In the genomic region with DNA sequence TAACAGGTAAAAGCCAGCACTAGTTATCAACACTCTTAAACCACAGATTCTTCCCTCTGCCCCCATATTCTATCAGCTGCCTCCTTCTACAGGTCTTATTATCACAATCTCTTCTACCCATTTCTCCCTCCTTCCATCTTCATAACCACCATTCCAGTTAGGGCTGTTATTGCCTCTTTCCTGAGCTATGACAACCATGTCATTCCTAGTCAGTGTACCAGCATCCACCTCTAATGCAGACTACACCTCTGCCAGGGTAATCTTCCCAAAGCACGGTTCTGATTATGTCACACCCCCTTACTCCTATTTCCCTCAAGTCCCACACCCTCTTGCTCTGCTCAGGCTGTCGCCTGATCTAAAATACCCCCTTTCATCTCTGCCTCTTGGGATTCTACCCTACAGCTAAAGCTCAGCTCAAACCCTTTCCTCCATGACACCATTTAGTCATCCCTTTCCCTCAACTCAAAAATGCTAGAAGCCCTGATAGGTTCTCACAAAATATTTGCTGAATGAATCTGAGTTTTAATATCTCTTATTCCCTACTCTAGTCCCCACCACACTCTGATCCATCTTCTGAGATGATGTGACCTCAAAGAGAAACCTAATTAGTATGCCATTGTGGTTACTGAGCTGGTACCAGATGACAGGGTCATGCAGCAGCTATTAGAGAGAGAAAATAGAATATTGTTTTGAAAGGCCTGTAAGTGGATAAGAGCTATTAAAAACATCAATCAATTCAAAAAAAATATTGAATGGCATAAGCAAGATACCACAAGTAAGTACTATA, we compare ENCODE assay signal across 19 cellular contexts. TPM values are rescaled to one million over a fixed set of nuclear protein-coding genes. Genes with fewer than 3 reads are reported as not detected.
DNase-seq lines count a peak whose midpoint lies in the region; ATAC-seq and TF ChIP-seq lines count a peak whose summit lies in the region.
"Had no signal": no experiment of that assay in that cellular context is flagged by ENCODE, and none has a peak within 500 bp of the region (broad histone marks: within the 10 kb centered on the region; RNA-seq: fewer than 3 reads in every experiment).

No MANE protein-coding gene starts in this region.

- ATAC-seq in natural killer cell: no peak
- no peak for ATAC-seq in natural killer cell treated with Interleukin-12 subunit alpha and Interleukin-12 subunit beta and Interleukin-15 and Interleukin-18, amount 100 ng/mL, for 72 hours
- ATAC-seq in foreskin keratinocyte: no peak
- ATAC-seq: right cardiac atrium had no signal

- no peaks in the 10 kb centered on the region for H3K36me3 Mint-ChIP-seq in natural killer cell
- H3K36me3 Mint-ChIP-seq in natural killer cell treated with Interleukin-12 subunit alpha and Interleukin-12 subunit beta and Interleukin-15 and Interleukin-18, amount 100 ng/mL, for 72 hours: peaks cover 6% of the 10 kb centered on the region
- peaks cover 37% of the 10 kb centered on the region for H3K36me3 Mint-ChIP-seq in T-helper 2 cell treated with Interferon-gamma antibody and Interleukin-4, amounts not matched to agents 5 μg/mL and 100 μg/mL, for 36 hours (ENCODE audit: low read depth)

- peaks cover 4 to 11% of the 10 kb centered on the region in 2 donors for H3K4me1 Mint-ChIP-seq in natural killer cell
- H3K4me1 Mint-ChIP-seq in natural killer cell treated with Interleukin-12 subunit alpha and Interleukin-12 subunit beta and Interleukin-15 and Interleukin-18, amount 100 ng/mL, for 72 hours (ENCODE audit: low read depth in 2 of 2): peaks cover 0 to 6% of the 10 kb centered on the region in 2 donors
- H3K4me1 Mint-ChIP-seq in T-helper 2 cell treated with Interferon-gamma antibody and Interleukin-4, amounts not matched to agents 5 μg/mL and 100 μg/mL, for 36 hours (ENCODE audit: low read depth): peaks cover 23% of the 10 kb centered on the region

- no peaks in the 10 kb centered on the region for H3K9me3 Mint-ChIP-seq in natural killer cell
- H3K9me3 Mint-ChIP-seq in natural killer cell treated with Interleukin-12 subunit alpha and Interleukin-12 subunit beta and Interleukin-15 and Interleukin-18, amount 100 ng/mL, for 72 hours: no peaks in the 10 kb centered on the region
- no peaks in the 10 kb centered on the region for H3K9me3 Mint-ChIP-seq in T-helper 2 cell treated with Interferon-gamma antibody and Interleukin-4, amounts not matched to agents 5 μg/mL and 100 μg/mL, for 36 hours
- H3K9me3 Mint-ChIP-seq: neural crest cell had no signal

- H3K27ac ChIP-seq in tibial artery: no peak overlapping the region
- H3K27ac ChIP-seq in foreskin keratinocyte: no peak overlapping the region
- H3K27ac ChIP-seq: brain microvascular endothelial cell, GM23248, lower lobe of right lung, thyroid gland had no signal

- H3K4me3 Mint-ChIP-seq in natural killer cell: no peak overlapping the region
- no peak overlapping the region for H3K4me3 Mint-ChIP-seq in natural killer cell treated with Interleukin-12 subunit alpha and Interleukin-12 subunit beta and Interleukin-15 and Interleukin-18, amount 100 ng/mL, for 72 hours
- H3K4me3 Mint-ChIP-seq in T-helper 2 cell treated with Interferon-gamma antibody and Interleukin-4, amounts not matched to agents 5 μg/mL and 100 μg/mL, for 36 hours: no peak overlapping the region
- H3K4me3 Mint-ChIP-seq: neural crest cell had no signal

- peak overlapping the region; percentile 3 to 41 for H3K27ac Mint-ChIP-seq in natural killer cell
- H3K27ac Mint-ChIP-seq in natural killer cell treated with Interleukin-12 subunit alpha and Interleukin-12 subunit beta and Interleukin-15 and Interleukin-18, amount 100 ng/mL, for 72 hours: no peak overlapping the region
- peak overlapping the region; percentile 3 for H3K27ac Mint-ChIP-seq in T-helper 2 cell treated with Interferon-gamma antibody and Interleukin-4, amounts not matched to agents 5 μg/mL and 100 μg/mL, for 36 hours

- no peaks in the 10 kb centered on the region for H3K27me3 ChIP-seq in tibial artery
- no peaks in the 10 kb centered on the region for H3K27me3 ChIP-seq in foreskin keratinocyte
- H3K27me3 ChIP-seq: brain microvascular endothelial cell, thyroid gland had no signal

- TF ChIP-seq CTCF in natural killer cell (IDR thresholded peaks at IDR 0.05) (no peak), tibial artery (IDR thresholded peaks at IDR 0.05) (no peak), foreskin keratinocyte (conservative IDR thresholded peaks at IDR 0.05) (no peak)

- no peaks in the 10 kb centered on the region for H3K27me3 Mint-ChIP-seq in natural killer cell (ENCODE audit: low read depth in 2 of 2)
- no peaks in the 10 kb centered on the region for H3K27me3 Mint-ChIP-seq in natural killer cell treated with Interleukin-12 subunit alpha and Interleukin-12 subunit beta and Interleukin-15 and Interleukin-18, amount 100 ng/mL, for 72 hours
- no peaks in the 10 kb centered on the region for H3K27me3 Mint-ChIP-seq in T-helper 2 cell treated with Interferon-gamma antibody and Interleukin-4, amounts not matched to agents 5 μg/mL and 100 μg/mL, for 36 hours (ENCODE audit: low read depth)

- H3K9me3 ChIP-seq in tibial artery: no peaks in the 10 kb centered on the region
- H3K9me3 ChIP-seq: lower lobe of right lung, thyroid gland had no signal

- H3K36me3 ChIP-seq in tibial artery: peaks cover 0 to 7% (median 5%) of the 10 kb centered on the region in 3 donors
- H3K36me3 ChIP-seq: brain microvascular endothelial cell, lower lobe of right lung, thyroid gland had no signal

- DNase-seq in natural killer cell (no peak), globus pallidus (ENCODE audit: low spot score) (peak; percentile 64), tibial artery (no peak), NCI-H748 treated with DMSO at 0.1 percent for 48 hours (lab: John Stamatoyannopoulos, UW) (no peak), cardiac septum (ENCODE audit: low spot score) (no peak), foreskin keratinocyte (no peak)
- DNase-seq in natural killer cell treated with Interleukin-12 subunit alpha and Interleukin-12 subunit beta and Interleukin-15 and Interleukin-18, amount 100 ng/mL, for 72 hours (ENCODE audit: low spot score): no peak
- no peak for DNase-seq in T-helper 2 cell treated with Interferon-gamma antibody and Interleukin-4, amounts not matched to agents 5 μg/mL and 100 μg/mL, for 36 hours (ENCODE audit: low spot score)
- DNase-seq: activated naive CD4-positive, alpha-beta T cell; brain microvascular endothelial cell; foreskin melanocyte; GM23248; lower lobe of right lung; NCI-H1092 treated with DMSO at 0.1 percent for 48 hours; right cardiac atrium; SHP77 treated with DMSO at 0.1 percent for 48 hours; stimulated activated CD4-positive, alpha-beta T cell treated with anti-CD3 and anti-CD28 coated beads, Interleukin-1b, Interleukin-23, amount 100 ng/mL, for 48 hours; thyroid gland had no signal

- H3K4me1 ChIP-seq in tibial artery: peaks cover 0 to 5% (median 0%) of the 10 kb centered on the region in 4 donors
- H3K4me1 ChIP-seq in foreskin keratinocyte: no peaks in the 10 kb centered on the region

- no peak overlapping the region for H3K4me3 ChIP-seq in tibial artery
- H3K4me3 ChIP-seq: GM23248, lower lobe of right lung, thyroid gland had no signal

- intact Hi-C loops in natural killer cell (cut with micrococcal nuclease) (no loop called here), tibial artery (cut with DNase I; ENCODE audit: low total_unique reads) (no loop called here), cardiac septum (cut with DNase I) (no loop called here)

RNA-seq across cellular contexts. Expression of a gene that starts 11.7 kb away (rescaled TPM):
- total RNA-seq in natural killer cell (10 to 100 TPM in 1 of 3 donors, 1 to 10 TPM in 2; 6.1 to 11.6 (median 8.7) TPM), cardiac septum (2.6 TPM), foreskin keratinocyte (80.6 and 101 TPM in 2 replicates)
- 100 to 1,000 TPM in 1 of 2 donors, 10 to 100 TPM in 1; 72.2 to 107 TPM for total RNA-seq in natural killer cell treated with Interleukin-12 subunit alpha and Interleukin-12 subunit beta and Interleukin-15 and Interleukin-18, amount 100 ng/mL, for 72 hours
- 34.3 and 48.4 TPM in 2 replicates for polyA plus RNA-seq in foreskin keratinocyte

RNA-seq across cellular contexts. Expression of a gene that starts 40.8 kb away (rescaled TPM):
- total RNA-seq in natural killer cell: not detected
- total RNA-seq in natural killer cell treated with Interleukin-12 subunit alpha and Interleukin-12 subunit beta and Interleukin-15 and Interleukin-18, amount 100 ng/mL, for 72 hours: not detected
- total RNA-seq in cardiac septum: not detected
- total RNA-seq in foreskin keratinocyte: 0.03 and 0.11 TPM in 2 replicates
- 0.11 and 0.16 TPM in 2 replicates for polyA plus RNA-seq in foreskin keratinocyte
- total RNA-seq: GM23248, thyroid gland had no signal
- polyA plus RNA-seq: GM23248 had no signal

RNA-seq across cellular contexts. Expression of a gene that starts 43.8 kb away (rescaled TPM):
- total RNA-seq in natural killer cell (under 1 TPM in 1 of 3 donors, not detected in 2; 0.21 TPM), cardiac septum (0.30 TPM), foreskin keratinocyte (3.3 and 4.3 TPM in 2 replicates)
- under 1 TPM in 1 of 2 donors, not detected in 1; 0.17 TPM for total RNA-seq in natural killer cell treated with Interleukin-12 subunit alpha and Interleukin-12 subunit beta and Interleukin-15 and Interleukin-18, amount 100 ng/mL, for 72 hours
- 4.3 and 5.6 TPM in 2 replicates for polyA plus RNA-seq in foreskin keratinocyte

RNA-seq across cellular contexts. Expression of a gene that starts 51.9 kb away (rescaled TPM):
- not detected for total RNA-seq in natural killer cell
- total RNA-seq in natural killer cell treated with Interleukin-12 subunit alpha and Interleukin-12 subunit beta and Interleukin-15 and Interleukin-18, amount 100 ng/mL, for 72 hours: not detected
- total RNA-seq in cardiac septum: not detected
- total RNA-seq in foreskin keratinocyte: not detected in 2 replicates
- not detected in 2 replicates for polyA plus RNA-seq in foreskin keratinocyte
- total RNA-seq: GM23248 had no signal
- polyA plus RNA-seq: GM23248 had no signal

Comparison
In these comparisons a context has a peak if more than half of its experiments do, and no peak if none do; other contexts are left out.
1. H3K27ac Mint-ChIP-seq: peak in natural killer cell (2 of 2) and T-helper 2 cell treated with Interferon-gamma antibody and Interleukin-4, amounts not matched to agents 5 μg/mL and 100 μg/mL, for 36 hours (single experiment); none in natural killer cell treated with Interleukin-12 subunit alpha and Interleukin-12 subunit beta and Interleukin-15 and Interleukin-18, amount 100 ng/mL, for 72 hours (0 of 2).